1 cellular context compared by ENCODE assay signal in genomic region chr20:62735331-62735821, GRCh38.
A peak's percentile ranks its signal among the peaks of the same experiment; 100 is the strongest.
TF ChIP-seq lines count a peak whose summit lies in the region.

No MANE protein-coding gene starts in this region.

TF ChIP-seq in K562, 482 proteins besides CTCF, POLR2A, EP300 and RAD21 (continued from another document and continues in another):
- TF ChIP-seq ZNF655 (CRISPR knock-in tag; IDR thresholded peaks at IDR 0.05), result no peak
- TF ChIP-seq NR1H2 (CRISPR knock-in tag; IDR thresholded peaks at IDR 0.05), result no peak
- no peak for TF ChIP-seq POLR2G (IDR thresholded peaks at IDR 0.05; ENCODE audit: low read depth, low read length)
- no peak for TF ChIP-seq UBTF (IDR thresholded peaks at IDR 0.05; ENCODE audit: borderline replicate concordance in 1 of 2, low read depth in 2 of 2, low read length in 2 of 2)
- no peak for TF ChIP-seq YBX1 (IDR thresholded peaks at IDR 0.05)
- TF ChIP-seq ZNF436 (CRISPR knock-in tag; IDR thresholded peaks at IDR 0.05), result no peak
- TF ChIP-seq CBX5 (IDR thresholded peaks at IDR 0.05; ENCODE audit: borderline replicate concordance, low read depth), result no peak
- no peak for TF ChIP-seq RFX5 (IDR thresholded peaks at IDR 0.05; ENCODE audit: low read depth, low read length)
- 0 out of 2 replicates have a peak, but pooled peaks have one; percentile 21 for TF ChIP-seq TFAP4 (CRISPR knock-in tag; IDR thresholded peaks at IDR 0.05; ENCODE audit: borderline replicate concordance)
- no peak for TF ChIP-seq ARID1B (IDR thresholded peaks at IDR 0.05)
- TF ChIP-seq SMAD1 (IDR thresholded peaks at IDR 0.05; ENCODE audit: low read depth, low read length, partially characterized antibody), result no peak
- no peak for TF ChIP-seq ZC3H8 (IDR thresholded peaks at IDR 0.05)
- TF ChIP-seq GATA2 (CRISPR knock-in tag; IDR thresholded peaks at IDR 0.05), result peak; percentile 58
- TF ChIP-seq ZBTB7A (IDR thresholded peaks at IDR 0.05; ENCODE audit: borderline replicate concordance, control insufficient read depth, low read depth, low read length), result peak; percentile 66; the same call in 1 of the 2 replicates
- no peak for TF ChIP-seq ZNF407 (IDR thresholded peaks at IDR 0.05; ENCODE audit: low read depth)
- no peak for TF ChIP-seq PHB (CRISPR knock-in tag; IDR thresholded peaks at IDR 0.05)
- TF ChIP-seq POLR2AphosphoS5 (IDR thresholded peaks at IDR 0.05; ENCODE audit: control insufficient read depth, insufficient read depth, low read depth, low read length), result no peak
- TF ChIP-seq GATAD2B (IDR thresholded peaks at IDR 0.05; ENCODE audit: borderline replicate concordance), result no peak
- TF ChIP-seq TAF9B (IDR thresholded peaks at IDR 0.05; ENCODE audit: partially characterized antibody), result no peak
- no peak for TF ChIP-seq PHTF2 (CRISPR knock-in tag; IDR thresholded peaks at IDR 0.05)
- no peak for TF ChIP-seq NFATC3 (IDR thresholded peaks at IDR 0.05)
- TF ChIP-seq ETV6 (IDR thresholded peaks at IDR 0.05; ENCODE audit: borderline replicate concordance in 1 of 2, low read depth in 2 of 2, low read length in 1 of 2), result no peak
- no peak for TF ChIP-seq ETV6 (CRISPR knock-in tag; IDR thresholded peaks at IDR 0.05; ENCODE audit: borderline replicate concordance)
- no peak for TF ChIP-seq LEF1 (IDR thresholded peaks at IDR 0.05)
- no peak for TF ChIP-seq FOXO4 (CRISPR knock-in tag; IDR thresholded peaks at IDR 0.05)
- no peak for TF ChIP-seq ZBTB40 (IDR thresholded peaks at IDR 0.05)
- no peak for TF ChIP-seq ZBTB40 (CRISPR knock-in tag; IDR thresholded peaks at IDR 0.05)
- no peak for TF ChIP-seq SNIP1 (IDR thresholded peaks at IDR 0.05; ENCODE audit: low read depth)
